Comparison of ENCODE assay signal across 16 cellular contexts in the genomic region with DNA sequence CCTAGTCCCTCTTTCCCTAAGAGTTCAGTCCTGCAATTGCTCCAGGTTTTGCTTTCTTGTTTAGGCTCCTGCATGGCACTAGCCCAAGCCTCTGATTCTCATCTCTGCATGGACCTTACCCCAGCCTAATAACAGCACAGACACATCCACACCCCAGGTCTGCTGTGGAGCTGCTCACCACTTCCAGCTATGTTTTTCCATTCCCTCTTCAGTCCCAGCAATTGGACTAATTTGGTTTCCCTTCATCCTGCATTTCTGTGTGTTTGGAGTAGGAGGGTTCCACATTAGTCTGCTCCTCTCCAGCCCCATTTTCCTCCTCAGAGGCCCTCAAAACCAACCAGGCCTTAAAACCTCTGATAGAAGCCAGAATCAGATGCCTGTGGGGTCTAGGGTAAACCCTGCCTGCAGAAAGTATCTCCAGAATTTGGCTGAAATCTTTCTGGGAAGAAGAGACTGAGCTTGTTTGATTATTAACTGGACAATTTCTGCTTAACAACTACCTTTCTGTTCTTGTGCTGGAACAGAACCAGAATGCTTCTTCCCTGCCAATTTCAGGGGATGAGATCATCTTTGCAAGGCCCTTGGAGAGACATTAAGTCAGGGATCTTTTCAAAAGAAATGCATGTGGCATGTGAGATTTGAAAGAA.
DNase-seq lines count a peak whose midpoint lies in the region; ATAC-seq and TF ChIP-seq lines count a peak whose summit lies in the region.
"Had no signal": no experiment of that assay in that cellular context is flagged by ENCODE, and none has a peak within 500 bp of the region (broad histone marks: within the 10 kb centered on the region; RNA-seq: fewer than 3 reads in every experiment).

No MANE protein-coding gene starts in this region.

- no peaks in the 10 kb centered on the region for H3K36me3 Mint-ChIP-seq in nephron (ENCODE audit: low read depth)
- H3K36me3 Mint-ChIP-seq in CD8-positive, alpha-beta T cell, result no peaks in the 10 kb centered on the region

- POLR2A ChIA-PET in CD8-positive, alpha-beta T cell (lab: Charles Lee), result no interaction called here

- no peaks in the 10 kb centered on the region for H3K27me3 Mint-ChIP-seq in nephron (ENCODE audit: low read depth)
- peaks cover 10% of the 10 kb centered on the region for H3K27me3 Mint-ChIP-seq in CD8-positive, alpha-beta T cell (ENCODE audit: low read depth)

- no peaks in the 10 kb centered on the region for H3K9me3 ChIP-seq in CD8-positive, alpha-beta T cell (ENCODE audit: low read length)
- H3K9me3 ChIP-seq: BLaER1, tibial nerve had no signal

- no peaks in the 10 kb centered on the region for H3K4me1 ChIP-seq in CD8-positive, alpha-beta T cell (ENCODE audit: insufficient read depth, low read length)

- H3K36me3 ChIP-seq in CD8-positive, alpha-beta T cell (ENCODE audit: insufficient read depth, low read length), result no peaks in the 10 kb centered on the region
- H3K36me3 ChIP-seq: BLaER1, tibial nerve had no signal

- H3K27me3 ChIP-seq in CD8-positive, alpha-beta T cell (ENCODE audit: insufficient read depth, low read length), result no peaks in the 10 kb centered on the region
- H3K27me3 ChIP-seq: BLaER1, tibial nerve had no signal

- TF ChIP-seq CTCF in AG09309 (IDR thresholded peaks at IDR 0.05; ENCODE audit: control insufficient read depth, insufficient read depth, low read depth, low read length, missing control alignments), result no peak
- no peak for TF ChIP-seq CTCF in nephron (IDR thresholded peaks at IDR 0.05; ENCODE audit: unreplicated experiment in 3 of 3)
- no peak for TF ChIP-seq CTCF in CD8-positive, alpha-beta T cell (IDR thresholded peaks at IDR 0.05)

- H3K4me3 Mint-ChIP-seq in nephron, result no peak overlapping the region
- H3K4me3 Mint-ChIP-seq in CD8-positive, alpha-beta T cell, result no peak overlapping the region
- H3K4me3 Mint-ChIP-seq: activated B cell treated with CpG ODN at 0.5 μM for 24 hours; central memory CD8-positive, alpha-beta T cell had no signal

- no peak overlapping the region for H3K4me3 ChIP-seq in AG09309 (ENCODE audit: control insufficient read depth, low read depth, low read length)
- no peak overlapping the region for H3K4me3 ChIP-seq in CD8-positive, alpha-beta T cell (ENCODE audit: low read depth, low read length)
- H3K4me3 ChIP-seq: BLaER1, tibial nerve had no signal

- peaks cover 35% of the 10 kb centered on the region for H3K4me1 Mint-ChIP-seq in nephron
- no peaks in the 10 kb centered on the region for H3K4me1 Mint-ChIP-seq in CD8-positive, alpha-beta T cell (ENCODE audit: low read depth)
- H3K4me1 Mint-ChIP-seq: activated B cell treated with CpG ODN at 0.5 μM for 24 hours; central memory CD8-positive, alpha-beta T cell had no signal

- no peak overlapping the region for H3K27ac ChIP-seq in CD8-positive, alpha-beta T cell (ENCODE audit: low read depth, low read length)
- H3K27ac ChIP-seq: BLaER1 had no signal

- H3K9me3 Mint-ChIP-seq in nephron, result peaks cover 5% of the 10 kb centered on the region
- H3K9me3 Mint-ChIP-seq in CD8-positive, alpha-beta T cell, result no peaks in the 10 kb centered on the region
- H3K9me3 Mint-ChIP-seq: activated B cell treated with CpG ODN at 0.5 μM for 24 hours; central memory CD8-positive, alpha-beta T cell had no signal

- no peak for ATAC-seq in HG02759 (IDR thresholded peaks at IDR 0.05; ENCODE audit: unreplicated experiment)
- ATAC-seq in CD8-positive, alpha-beta T cell, result no peak
- ATAC-seq in HG03196 (IDR thresholded peaks at IDR 0.05; ENCODE audit: unreplicated experiment), result no peak

- CTCF ChIA-PET in CD8-positive, alpha-beta T cell (lab: Charles Lee), result no interaction called here

- peak overlapping the region; percentile 57 to 93 (median 91) for H3K27ac Mint-ChIP-seq in nephron
- H3K27ac Mint-ChIP-seq in CD8-positive, alpha-beta T cell, result no peak overlapping the region
- H3K27ac Mint-ChIP-seq: activated B cell treated with CpG ODN at 0.5 μM for 24 hours had no signal

- intact Hi-C loops in CD8-positive, alpha-beta T cell (cut with DNase I, micrococcal nuclease), result no loop called here

- DNase-seq in AG09309 (ENCODE audit: low read depth), result peak; percentile 25
- DNase-seq in RPMI7951 (ENCODE audit: low read depth), result peak; percentile 46
- peak; percentile 73 for DNase-seq in fibroblast of peridontal ligament (ENCODE audit: extremely low read depth)
- no peak for DNase-seq in CD8-positive, alpha-beta T cell
- no peak for DNase-seq in NCI-H774 (lab: John Stamatoyannopoulos, UW)
- DNase-seq: activated B cell treated with CpG ODN at 0.5 μM for 24 hours; activated T-cell treated with anti-CD3 and anti-CD28 coated beads, Interleukin-2, amount 50 U/mL, for 48 hours; mesendoderm; NCI-H524 treated with DMSO at 0.1 percent for 48 hours; SIG-M5 had no signal

Comparison
In these comparisons a context has a peak if more than half of its experiments do, and no peak if none do; other contexts are left out.
1. DNase-seq: peak in AG09309 (single experiment), RPMI7951 (single experiment) and fibroblast of peridontal ligament (single experiment); none in CD8-positive, alpha-beta T cell (0 of 7) and NCI-H774 (single experiment).